35 cellular contexts compared by ENCODE assay signal in the genomic region with DNA sequence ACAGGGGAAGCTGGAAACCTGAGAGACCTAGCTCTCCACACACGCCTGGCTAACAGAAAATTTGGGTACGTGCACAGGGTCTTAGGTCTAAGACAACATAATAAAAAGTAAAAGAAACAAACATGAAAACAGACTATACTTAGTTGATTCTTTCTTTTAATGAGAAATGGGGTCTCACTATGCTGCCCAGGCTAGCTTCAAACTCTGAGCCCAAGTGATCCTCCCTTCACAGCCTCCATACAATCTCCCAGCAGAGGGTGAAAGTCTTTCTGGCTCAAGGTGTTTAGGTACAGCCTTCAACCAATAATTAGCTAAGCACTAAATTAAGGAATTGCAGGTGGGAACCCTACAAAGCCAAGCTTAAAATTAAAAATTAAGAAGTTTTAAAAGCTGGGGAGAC.
"Had no signal": no experiment of that assay in that cellular context is flagged by ENCODE, and none has a peak within 500 bp of the region (broad histone marks: within the 10 kb centered on the region; RNA-seq: fewer than 3 reads in every experiment).

No MANE protein-coding gene starts in this region.

- H3K27ac Mint-ChIP-seq: activated CD4-positive, alpha-beta memory T cell treated with anti-CD3 and anti-CD28 coated beads for 36 hours; activated CD4-positive, alpha-beta T cell treated with anti-CD3 and anti-CD28 coated beads for 36 hours; activated CD4-positive, alpha-beta T cell treated with anti-CD3 and anti-CD28 coated beads, Interleukin-2, amount 10 ng/mL, durations not matched to agents 24 days and 14 days; activated CD8-positive, alpha-beta T cell treated with anti-CD3 and anti-CD28 coated beads, Interleukin-2, amount 10 ng/mL, durations not matched to agents 7 days and 5 days; activated naive CD8-positive, alpha-beta T cell; activated T-helper 17 cell treated with anti-CD3 and anti-CD28 coated beads, Interleukin-2, amount 50 U/mL, for 72 hours; T-helper 2 cell treated with Interferon-gamma antibody and Interleukin-4, amounts not matched to agents 5 μg/mL and 100 μg/mL, for 36 hours had no signal

- H3K36me3 ChIP-seq: WERI-Rb-1 had no signal

- H3K27ac ChIP-seq: brain microvascular endothelial cell, epithelial cell of prostate, WERI-Rb-1 had no signal

- H3K27me3 Mint-ChIP-seq: activated CD4-positive, alpha-beta memory T cell treated with anti-CD3 and anti-CD28 coated beads for 36 hours; activated CD4-positive, alpha-beta T cell treated with anti-CD3 and anti-CD28 coated beads for 36 hours; activated CD4-positive, alpha-beta T cell treated with anti-CD3 and anti-CD28 coated beads, Interleukin-2, amount 10 ng/mL, durations not matched to agents 24 days and 14 days; activated naive CD8-positive, alpha-beta T cell; activated T-helper 17 cell treated with anti-CD3 and anti-CD28 coated beads, Interleukin-2, amount 50 U/mL, for 72 hours; central memory CD8-positive, alpha-beta T cell; T-helper 17 cell had no signal

- H3K4me3 Mint-ChIP-seq: activated CD4-positive, alpha-beta memory T cell treated with anti-CD3 and anti-CD28 coated beads for 36 hours; activated CD4-positive, alpha-beta T cell treated with anti-CD3 and anti-CD28 coated beads for 36 hours; activated CD4-positive, alpha-beta T cell treated with anti-CD3 and anti-CD28 coated beads, Interleukin-2, amount 10 ng/mL, durations not matched to agents 24 days and 14 days; activated CD8-positive, alpha-beta T cell treated with anti-CD3 and anti-CD28 coated beads, Interleukin-2, amount 10 ng/mL, durations not matched to agents 7 days and 5 days; activated naive CD8-positive, alpha-beta T cell; activated T-cell treated with anti-CD3 and anti-CD28 coated beads, Interleukin-2, amount 50 U/mL, for 4 hours; activated T-helper 17 cell treated with anti-CD3 and anti-CD28 coated beads, Interleukin-2, amount 50 U/mL, for 72 hours; central memory CD8-positive, alpha-beta T cell; T-helper 17 cell; T-helper 2 cell treated with Interferon-gamma antibody and Interleukin-4, amounts not matched to agents 5 μg/mL and 100 μg/mL, for 36 hours had no signal

- ATAC-seq: activated CD4-positive, alpha-beta T cell treated with anti-CD3 and anti-CD28 coated beads for 36 hours; activated CD8-positive, alpha-beta T cell treated with anti-CD3 and anti-CD28 coated beads, Interleukin-2, amount 10 ng/mL, durations not matched to agents 7 days and 5 days; activated T-cell treated with anti-CD3 and anti-CD28 coated beads, Interleukin-2, amount 50 U/mL, for 4 hours; activated T-helper 17 cell treated with anti-CD3 and anti-CD28 coated beads, Interleukin-2, amount 50 U/mL, for 72 hours; T-helper 17 cell had no signal

- DNase-seq: activated CD4-positive, alpha-beta memory T cell treated with anti-CD3 and anti-CD28 coated beads for 36 hours; activated CD4-positive, alpha-beta T cell treated with anti-CD3 and anti-CD28 coated beads for 36 hours; activated CD4-positive, alpha-beta T cell treated with anti-CD3 and anti-CD28 coated beads, Interleukin-2, amount 10 ng/mL, durations not matched to agents 24 days and 14 days; activated CD4-positive, CD25-positive, alpha-beta regulatory T cell; activated CD4-positive, CD25-positive, alpha-beta regulatory T cell treated with anti-CD3 and anti-CD28 coated beads, Interleukin-2, amount 50 U/mL, for 72 hours; activated CD8-positive, alpha-beta memory T cell treated with anti-CD3 and anti-CD28 coated beads, Interleukin-2, amount 50 U/mL, for 48 hours; activated CD8-positive, alpha-beta T cell treated with anti-CD3 and anti-CD28 coated beads, Interleukin-2, amount 10 ng/mL, durations not matched to agents 7 days and 5 days; activated effector memory CD4-positive, alpha-beta T cell treated with Interleukin-2 at 50 U/mL for 16 hours; activated gamma-delta T cell treated with Interleukin-2 at 50 U/mL for 16 hours; activated naive CD4-positive, alpha-beta T cell treated with anti-CD3 and anti-CD28 coated beads, Interleukin-2, amount 50 U/mL, for 16 hours; activated naive CD4-positive, alpha-beta T cell treated with Interleukin-2 at 50 U/mL for 16 hours; activated T-cell treated with anti-CD3 and anti-CD28 coated beads for 4 hours; activated T-cell treated with anti-CD3 and anti-CD28 coated beads, Interleukin-2, amount 50 U/mL, for 4 hours; amniotic stem cell; anterior cingulate cortex; brain microvascular endothelial cell; cortex of kidney; effector CD8-positive, alpha-beta T cell; foreskin fibroblast; head of caudate nucleus; T-helper 1 cell; T-helper 17 cell; T1000; WERI-Rb-1 had no signal

- H3K4me1 Mint-ChIP-seq: activated CD4-positive, alpha-beta T cell treated with anti-CD3 and anti-CD28 coated beads, Interleukin-2, amount 10 ng/mL, durations not matched to agents 24 days and 14 days had no signal

- H3K27me3 ChIP-seq: brain microvascular endothelial cell had no signal

- FAIRE-seq: astrocyte, bronchial epithelial cell, colon, endometrium, endothelial cell of umbilical vein, frontal cortex had no signal
